ENCODE assay signal across 8 cellular contexts in genomic region chr12:65556676-65557424, GRCh38.
A peak's percentile ranks its signal among the peaks of the same experiment; 100 is the strongest.
DNase-seq lines count a peak whose midpoint lies in the region; ATAC-seq, FAIRE-seq and TF ChIP-seq lines count a peak whose summit lies in the region.

No MANE protein-coding gene starts in this region.

- H3K4me3 ChIP-seq in foreskin fibroblast (ENCODE audit: low read depth in 1 of 2, low read length in 2 of 2) (no peak overlapping the region), thyroid gland (replicated peaks in 1 of 3) (no peak overlapping the region)

- peak; percentile 92 for DNase-seq in DMS53 (lab: John Stamatoyannopoulos, UW)
- peak; percentile 74 for DNase-seq in HuH-7 (ENCODE audit: low spot score)
- peak; percentile 27 for DNase-seq in RCC 7860 (ENCODE audit: low spot score)
- DNase-seq in activated T-helper 1 cell treated with anti-CD3 and anti-CD28 coated beads, Interleukin-2, amount 50 U/mL, for 16 hours (ENCODE audit: low read depth in 1 of 2, low spot score in 1 of 2), result peak; percentile 20 to 24
- DNase-seq in foreskin fibroblast, result peak; percentile 80 to 95
- DNase-seq in nucleus accumbens (lab: John Stamatoyannopoulos, UW), result peak in 47 of 56 donors; percentile 2 to 82 (median 33)
- DNase-seq in thyroid gland, result peak; percentile 87 to 91

- peak; percentile 76 for TF ChIP-seq CTCF in foreskin fibroblast (IDR thresholded peaks at IDR 0.05; ENCODE audit: low read depth, low read length)
- peak; percentile 78 to 96 (median 90) for TF ChIP-seq CTCF in thyroid gland (IDR thresholded peaks at IDR 0.05)

- no peak for TF ChIP-seq POLR2A in thyroid gland (IDR thresholded peaks at IDR 0.05)

- WGBS in thyroid gland, 2 donors, result 13 to 14% methylated on average over 22 of the region's 22 CpGs

- FAIRE-seq in RCC 7860 (lab: Jason Lieb, UNC), result no peak

- no peaks in the 10 kb centered on the region for H3K36me3 ChIP-seq in thyroid gland

- no peak overlapping the region for H3K27ac ChIP-seq in thyroid gland

- no peaks in the 10 kb centered on the region for H3K27me3 ChIP-seq in thyroid gland

- peak; percentile 99 for ATAC-seq in GM21423 (IDR thresholded peaks at IDR 0.05; ENCODE audit: unreplicated experiment)

- intact Hi-C loops in thyroid gland (cut with DNase I), result no loop called here

- H3K9me3 ChIP-seq in thyroid gland, result no peaks in the 10 kb centered on the region

- no peaks in the 10 kb centered on the region for H3K4me1 ChIP-seq in thyroid gland

Comparison
In these comparisons a context has a peak if more than half of its experiments do, and no peak if none do; other contexts are left out.
1. DNase-seq: peak in every context shown above with its lines; median percentile 92 in DMS53; 89 in thyroid gland; 88 in foreskin fibroblast; 74 in HuH-7; 33 in nucleus accumbens; 27 in RCC 7860; 22 in activated T-helper 1 cell treated with anti-CD3 and anti-CD28 coated beads, Interleukin-2, amount 50 U/mL, for 16 hours.